Comparison of ENCODE assay signal across 8 cellular contexts in genomic region chr6:31794866-31795615, GRCh38. TPM values are rescaled to one million over a fixed set of nuclear protein-coding genes. Genes with fewer than 3 reads are reported as not detected.
DNase-seq lines count a peak whose midpoint lies in the region; FAIRE-seq and TF ChIP-seq lines count a peak whose summit lies in the region.

No MANE protein-coding gene starts in this region.

- H3K4me1 ChIP-seq in ES-I3 (ENCODE audit: insufficient read depth, low read length) (peaks cover 4% of the 10 kb centered on the region), Peyer's patch (peaks cover 0 to 15% (median 9%) of the 10 kb centered on the region in 4 donors), endocrine pancreas (ENCODE audit: control insufficient read depth, insufficient read depth, low read length) (no peaks in the 10 kb centered on the region)

- TF ChIP-seq CTCF in Peyer's patch (IDR thresholded peaks at IDR 0.05): no peak

- H3K27ac ChIP-seq in Peyer's patch: peak overlapping the region; percentile 93 to 98 (median 97)

- H3K9me3 ChIP-seq in ES-I3 (ENCODE audit: control insufficient read depth, insufficient read depth, low read length) (no peaks in the 10 kb centered on the region), Peyer's patch (no peaks in the 10 kb centered on the region), endocrine pancreas (ENCODE audit: control insufficient read depth, low read length) (no peaks in the 10 kb centered on the region)

- DNase-seq in H54 (ENCODE audit: insufficient read length, low spot score): peak; percentile 60
- no peak for DNase-seq in Peyer's patch
- DNase-seq in myocyte (ENCODE audit: low read depth): peak; percentile 33
- DNase-seq in mucosa of gallbladder (ENCODE audit: low spot score): no peak
- DNase-seq in dedifferentiated amniotic fluid mesenchymal stem cell (ENCODE audit: extremely low spot score): no peak
- DNase-seq in medulla oblongata (ENCODE audit: extremely low spot score): no peak

- H3K27me3 ChIP-seq in Peyer's patch: no peaks in the 10 kb centered on the region
- no peaks in the 10 kb centered on the region for H3K27me3 ChIP-seq in endocrine pancreas (ENCODE audit: control insufficient read depth, insufficient read depth, low read length)

- peaks cover 3% of the 10 kb centered on the region; the same call in 1 of the 2 replicates for H3K36me3 ChIP-seq in ES-I3 (ENCODE audit: insufficient read depth, low read length)
- H3K36me3 ChIP-seq in Peyer's patch: peaks cover 0 to 8% (median 0%) of the 10 kb centered on the region in 3 donors
- H3K36me3 ChIP-seq in endocrine pancreas (ENCODE audit: control insufficient read depth, insufficient read depth, low read length): no peaks in the 10 kb centered on the region

- H3K9ac ChIP-seq in ES-I3 (ENCODE audit: low read depth, low read length) (peak overlapping the region; percentile 90), endocrine pancreas (ENCODE audit: control insufficient read depth, insufficient read depth, low read length) (peak overlapping the region; percentile 65)

- no peak for FAIRE-seq in H54 (lab: Jason Lieb, UNC)

- H3K4me3 ChIP-seq in Peyer's patch: peak overlapping the region; percentile 89 to 98 (median 93)
- H3K4me3 ChIP-seq in endocrine pancreas (ENCODE audit: control insufficient read depth, insufficient read depth, low read length): peak overlapping the region; percentile 22

- TF ChIP-seq POLR2A in H54 (IDR thresholded peaks at IDR 0.05; ENCODE audit: low read depth, low read length) (no peak), Peyer's patch (IDR thresholded peaks at IDR 0.05) (no peak)

RNA-seq across cellular contexts. Expression of gene VARS1, which starts 0.5 kb away (rescaled TPM):
- 10 to 100 TPM; 33.9 to 53.6 (median 44.7) TPM for total RNA-seq in Peyer's patch
- 56.4 and 62.2 TPM in 2 replicates for total RNA-seq in myocyte
- 66.4 TPM for polyA plus RNA-seq in myocyte (2012)
- 49.7 TPM for total RNA-seq in mucosa of gallbladder

RNA-seq across cellular contexts. Expression of gene LSM2, which starts 11.7 kb away (rescaled TPM):
- total RNA-seq in Peyer's patch (10 to 100 TPM; 11.8 to 42.9 (median 19.1) TPM), myocyte (28.7 and 38.8 TPM in 2 replicates), mucosa of gallbladder (32.5 TPM)
- polyA plus RNA-seq in myocyte (2012): 45.0 TPM

RNA-seq across cellular contexts. Expression of gene VWA7, which starts 17.9 kb away (rescaled TPM):
- 10 to 100 TPM in 3 of 4 donors, not detected in 1; 16.8 to 26.0 (median 19.7) TPM for total RNA-seq in Peyer's patch
- total RNA-seq in myocyte: 1.3 TPM in 1 of 2 replicates, not detected in the other
- 0.13 TPM for polyA plus RNA-seq in myocyte (2012)
- total RNA-seq in mucosa of gallbladder: 18.5 TPM

RNA-seq across cellular contexts. Expression of gene HSPA1L, which starts 20.0 kb away (rescaled TPM):
- total RNA-seq in Peyer's patch: 1 to 10 TPM in 2 of 4 donors, under 1 TPM in 1, not detected in 1; 0.88 to 1.7 (median 1.5) TPM
- total RNA-seq in myocyte: 2.6 and 3.6 TPM in 2 replicates
- polyA plus RNA-seq in myocyte (2012): 2.6 TPM
- 2.8 TPM for total RNA-seq in mucosa of gallbladder

RNA-seq across cellular contexts. Expression of gene HSPA1A, which starts 20.3 kb away (rescaled TPM):
- total RNA-seq in Peyer's patch: 100 to 1,000 TPM in 1 of 4 donors, 10 to 100 TPM in 3; 38.1 to 123 (median 67.0) TPM
- 109 and 131 TPM in 2 replicates for total RNA-seq in myocyte
- 101 TPM for polyA plus RNA-seq in myocyte (2012)
- total RNA-seq in mucosa of gallbladder: 347 TPM

Comparison
In these comparisons a context has a peak if more than half of its experiments do, and no peak if none do; other contexts are left out.
1. DNase-seq: peak in H54 (single experiment) and myocyte (single experiment); none in Peyer's patch (0 of 3), mucosa of gallbladder (single experiment), dedifferentiated amniotic fluid mesenchymal stem cell (single experiment) and medulla oblongata (single experiment).